ENCODE assay signal across 1 cellular context in genomic region chr1:12180903-12181302, GRCh38.
TF ChIP-seq lines count a peak whose summit lies in the region.

No MANE protein-coding gene starts in this region.

TF ChIP-seq in K562, 482 proteins besides CTCF, POLR2A, EP300 and RAD21:
- TF ChIP-seq POLR2G (IDR thresholded peaks at IDR 0.05; ENCODE audit: low read depth, low read length) (peak; percentile 31; the same call in 1 of the 2 replicates), C11orf30 (IDR thresholded peaks at IDR 0.05; ENCODE audit: low read depth) (no peak), TARDBP (IDR thresholded peaks at IDR 0.05) (no peak), ZNF586 (CRISPR knock-in tag; conservative IDR thresholded peaks at IDR 0.05) (no peak)
TF ChIP-seq in K562: peak in this region for 1.
